ENCODE assay signal across 26 cellular contexts in the genomic region with DNA sequence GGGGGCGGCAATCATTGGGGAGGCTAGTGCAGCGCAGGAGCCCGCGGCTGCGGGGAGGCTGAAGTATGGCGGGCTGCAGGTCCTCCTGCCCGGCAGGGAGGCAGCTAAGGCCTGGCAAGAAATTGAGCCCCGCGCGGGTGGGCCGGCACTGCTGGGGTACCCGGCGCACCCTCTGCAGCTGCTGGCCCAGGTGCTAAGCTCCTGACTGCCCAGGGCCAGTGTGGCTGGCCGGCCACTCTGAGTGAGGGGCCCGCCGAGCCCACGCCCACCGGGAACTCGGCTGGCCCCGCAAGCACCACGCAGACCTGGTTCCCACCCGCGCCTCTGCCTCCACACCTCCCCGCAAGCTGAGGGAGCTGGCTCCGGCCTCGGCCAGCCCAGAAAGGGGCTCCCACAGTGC.
"Had no signal": no experiment of that assay in that cellular context is flagged by ENCODE, and none has a peak within 500 bp of the region (broad histone marks: within the 10 kb centered on the region; RNA-seq: fewer than 3 reads in every experiment).

No MANE protein-coding gene starts in this region.

- H3K36me3 ChIP-seq: adrenal gland, esophagus squamous epithelium, gastroesophageal sphincter had no signal

- DNase-seq: activated CD4-positive, alpha-beta memory T cell treated with anti-CD3 and anti-CD28 coated beads, Interleukin-2, amount 10 ng/mL, durations not matched to agents 7 days and 5 days; activated CD4-positive, alpha-beta T cell treated with anti-CD3 and anti-CD28 coated beads for 1 hour; activated CD4-positive, alpha-beta T cell treated with anti-CD3 and anti-CD28 coated beads for 4 hours; activated CD4-positive, alpha-beta T cell treated with anti-CD3 and anti-CD28 coated beads, Interleukin-2, amount 10 ng/mL, durations not matched to agents 7 days and 5 days; activated CD4-positive, alpha-beta T cell treated with anti-CD3 and anti-CD28 coated beads, Interleukin-2, amount 50 U/mL, for 4 hours; activated CD8-positive, alpha-beta memory T cell treated with anti-CD3 and anti-CD28 coated beads, Interleukin-2, amount 50 U/mL, for 48 hours; activated naive CD4-positive, alpha-beta T cell treated with anti-CD3 and anti-CD28 coated beads, Interleukin-2, amount 50 U/mL, for 16 hours; activated naive CD8-positive, alpha-beta T cell treated with anti-CD3 and anti-CD28 coated beads, Interleukin-2, amount 50 U/mL, for 24 hours; activated T-cell treated with anti-CD3 and anti-CD28 coated beads for 4 hours; activated T-cell treated with anti-CD3 and anti-CD28 coated beads, Interleukin-2, amount 50 U/mL, for 24 hours; activated T-cell treated with anti-CD3 and anti-CD28 coated beads, Interleukin-2, amount 50 U/mL, for 72 hours; adrenal gland; amygdala; aorta; body of pancreas; caudate nucleus; cortex of kidney; dermis blood vessel endothelial cell; effector CD4-positive, alpha-beta T cell; effector memory CD8-positive, alpha-beta T cell; erythroblast; esophagus squamous epithelium; foreskin melanocyte; T-helper 2 cell had no signal

- H3K4me1 ChIP-seq: adrenal gland, body of pancreas, gastroesophageal sphincter had no signal

- H3K27me3 Mint-ChIP-seq: activated CD4-positive, alpha-beta memory T cell treated with anti-CD3 and anti-CD28 coated beads, Interleukin-2, amount 10 ng/mL, durations not matched to agents 7 days and 5 days; activated CD4-positive, alpha-beta T cell treated with anti-CD3 and anti-CD28 coated beads, Interleukin-2, amount 10 ng/mL, durations not matched to agents 7 days and 5 days; activated naive CD8-positive, alpha-beta T cell; activated naive CD8-positive, alpha-beta T cell treated with anti-CD3 and anti-CD28 coated beads, Interleukin-2, amount 50 U/mL, for 24 hours; activated T-cell treated with anti-CD3 and anti-CD28 coated beads, Interleukin-2, amount 50 U/mL, for 24 hours had no signal

- H3K27ac Mint-ChIP-seq: activated CD4-positive, alpha-beta memory T cell treated with anti-CD3 and anti-CD28 coated beads, Interleukin-2, amount 10 ng/mL, durations not matched to agents 7 days and 5 days; activated CD4-positive, alpha-beta T cell treated with anti-CD3 and anti-CD28 coated beads, Interleukin-2, amount 10 ng/mL, durations not matched to agents 7 days and 5 days; activated naive CD8-positive, alpha-beta T cell; activated naive CD8-positive, alpha-beta T cell treated with anti-CD3 and anti-CD28 coated beads, Interleukin-2, amount 50 U/mL, for 24 hours; activated T-cell treated with anti-CD3 and anti-CD28 coated beads, Interleukin-2, amount 50 U/mL, for 24 hours; activated T-cell treated with anti-CD3 and anti-CD28 coated beads, Interleukin-2, amount 50 U/mL, for 72 hours; effector memory CD8-positive, alpha-beta T cell had no signal

- H3K9me3 Mint-ChIP-seq: activated naive CD8-positive, alpha-beta T cell treated with anti-CD3 and anti-CD28 coated beads, Interleukin-2, amount 50 U/mL, for 24 hours; activated T-cell treated with anti-CD3 and anti-CD28 coated beads, Interleukin-2, amount 50 U/mL, for 24 hours; effector memory CD8-positive, alpha-beta T cell had no signal

- H3K27me3 ChIP-seq: adrenal gland, body of pancreas, esophagus squamous epithelium, gastroesophageal sphincter had no signal

- ATAC-seq: activated naive CD8-positive, alpha-beta T cell treated with anti-CD3 and anti-CD28 coated beads, Interleukin-2, amount 50 U/mL, for 24 hours; activated T-cell treated with anti-CD3 and anti-CD28 coated beads, Interleukin-2, amount 50 U/mL, for 72 hours; body of pancreas; effector memory CD8-positive, alpha-beta T cell; gastroesophageal sphincter had no signal

- H3K4me1 Mint-ChIP-seq: activated CD4-positive, alpha-beta memory T cell treated with anti-CD3 and anti-CD28 coated beads, Interleukin-2, amount 10 ng/mL, durations not matched to agents 7 days and 5 days; activated CD4-positive, alpha-beta T cell treated with anti-CD3 and anti-CD28 coated beads, Interleukin-2, amount 10 ng/mL, durations not matched to agents 7 days and 5 days; activated naive CD8-positive, alpha-beta T cell treated with anti-CD3 and anti-CD28 coated beads, Interleukin-2, amount 50 U/mL, for 24 hours had no signal

- H3K4me3 ChIP-seq: adrenal gland, body of pancreas, esophagus squamous epithelium, gastroesophageal sphincter had no signal

- H3K9me3 ChIP-seq: adrenal gland, body of pancreas, esophagus squamous epithelium, gastroesophageal sphincter had no signal

- H3K4me3 Mint-ChIP-seq: activated CD4-positive, alpha-beta memory T cell treated with anti-CD3 and anti-CD28 coated beads, Interleukin-2, amount 10 ng/mL, durations not matched to agents 7 days and 5 days; activated CD4-positive, alpha-beta T cell treated with anti-CD3 and anti-CD28 coated beads, Interleukin-2, amount 10 ng/mL, durations not matched to agents 7 days and 5 days; activated naive CD8-positive, alpha-beta T cell; activated naive CD8-positive, alpha-beta T cell treated with anti-CD3 and anti-CD28 coated beads, Interleukin-2, amount 50 U/mL, for 24 hours; activated T-cell treated with anti-CD3 and anti-CD28 coated beads, Interleukin-2, amount 50 U/mL, for 24 hours; activated T-cell treated with anti-CD3 and anti-CD28 coated beads, Interleukin-2, amount 50 U/mL, for 72 hours; effector memory CD8-positive, alpha-beta T cell had no signal

- H3K27ac ChIP-seq: adrenal gland, body of pancreas, esophagus squamous epithelium, gastroesophageal sphincter had no signal
